8 cellular contexts compared by ENCODE assay signal in genomic region chr16:30949655-30950515, GRCh38. TPM values are rescaled to one million over a fixed set of nuclear protein-coding genes. Genes with fewer than 3 reads are reported as not detected.
DNase-seq lines count a peak whose midpoint lies in the region; ATAC-seq, FAIRE-seq and TF ChIP-seq lines count a peak whose summit lies in the region.

No MANE protein-coding gene starts in this region.

- H3K4me3 ChIP-seq in CD8-positive, alpha-beta T cell (ENCODE audit: low read depth, low read length): peak overlapping the region; percentile 55
- H3K4me3 ChIP-seq in SJCRH30: peak overlapping the region; percentile 94
- H3K4me3 ChIP-seq in breast epithelium: peak overlapping the region; percentile 84 to 98 (median 98)
- peak overlapping the region; percentile 81 to 89 for H3K4me3 ChIP-seq in kidney (ENCODE audit: low read length in 2 of 2)

- ATAC-seq in CD8-positive, alpha-beta T cell: peak; percentile 34
- ATAC-seq in HG03469 (IDR thresholded peaks at IDR 0.05; ENCODE audit: unreplicated experiment): peak; percentile 37

- peaks cover 16% of the 10 kb centered on the region for H3K4me1 Mint-ChIP-seq in CD8-positive, alpha-beta T cell (ENCODE audit: low read depth)

- peak overlapping the region; percentile 51 to 79 for H3K9ac ChIP-seq in kidney (ENCODE audit: low read length in 2 of 2)

- peaks cover 4% of the 10 kb centered on the region for H3K36me3 Mint-ChIP-seq in CD8-positive, alpha-beta T cell

- H3K27me3 ChIP-seq in CD8-positive, alpha-beta T cell (ENCODE audit: insufficient read depth, low read length): no peaks in the 10 kb centered on the region
- H3K27me3 ChIP-seq in SJCRH30 (no peaks in the 10 kb centered on the region), breast epithelium (no peaks in the 10 kb centered on the region)

- H3K9me3 ChIP-seq in CD8-positive, alpha-beta T cell (ENCODE audit: low read length): no peaks in the 10 kb centered on the region
- H3K9me3 ChIP-seq in SJCRH30 (replicated peaks): no peaks in the 10 kb centered on the region
- no peaks in the 10 kb centered on the region for H3K9me3 ChIP-seq in breast epithelium
- H3K9me3 ChIP-seq in kidney (ENCODE audit: control insufficient read depth in 1 of 2, low read length in 2 of 2): no peaks in the 10 kb centered on the region

- peak overlapping the region; percentile 89 for H3K4me3 Mint-ChIP-seq in CD8-positive, alpha-beta T cell

- in situ Hi-C loops in GM18951 (cut with MboI; ENCODE audit: low sequenced_read_pairs, unreplicated experiment): no loop called here

- no peak for TF ChIP-seq CTCF in CD8-positive, alpha-beta T cell (IDR thresholded peaks at IDR 0.05)
- TF ChIP-seq CTCF in breast epithelium (IDR thresholded peaks at IDR 0.05): no peak
- TF ChIP-seq CTCF in kidney (IDR thresholded peaks at IDR 0.05; ENCODE audit: borderline replicate concordance, extremely low read depth, insufficient read depth): no peak

- H3K27ac Mint-ChIP-seq in CD8-positive, alpha-beta T cell: peak overlapping the region; percentile 78

- peak; percentile 80 for TF ChIP-seq POLR2A in GM18951 (IDR thresholded peaks at IDR 0.05; ENCODE audit: extremely low read depth, insufficient read depth, insufficient read length)
- TF ChIP-seq POLR2A in breast epithelium (IDR thresholded peaks at IDR 0.05): peak; percentile 11

- POLR2A ChIA-PET in CD8-positive, alpha-beta T cell (lab: Charles Lee): interaction anchor here (0.5 to 1.8 kb wide), 2 partner anchors 15 to 57 kb away, joined by 3 to 5 read pairs; no protein-coding TSS in a partner anchor

- FAIRE-seq in kidney (lab: Jason Lieb, UNC): no peak

- CTCF ChIA-PET in CD8-positive, alpha-beta T cell (lab: Charles Lee): interaction anchor here (1.0 to 2.4 kb wide), 6 partner anchors 8 to 919 kb away, joined by 3 to 10 read pairs (median 4); partner anchors contain the start of gene ZNF843

- H3K9me3 Mint-ChIP-seq in CD8-positive, alpha-beta T cell: no peaks in the 10 kb centered on the region

- H3K27ac ChIP-seq in CD8-positive, alpha-beta T cell (ENCODE audit: low read depth, low read length): peak overlapping the region; percentile 39
- H3K27ac ChIP-seq in SJCRH30 (no peak overlapping the region), breast epithelium (peak overlapping the region; percentile 91 to 94), kidney (ENCODE audit: low read depth in 2 of 2, low read length in 2 of 2) (peak overlapping the region; percentile 69 to 94)

- peak in 3 of 7 experiments; percentile 22 to 35 (median 28) for DNase-seq in CD8-positive, alpha-beta T cell
- DNase-seq in SJCRH30: peak; percentile 81 to 85
- DNase-seq in breast epithelium (ENCODE audit: low spot score in 2 of 2): peak; percentile 75 to 89
- DNase-seq in kidney: peak; percentile 95
- peak; percentile 25 for DNase-seq in stimulated activated CD4-positive, alpha-beta T cell treated with anti-CD3 and anti-CD28 coated beads, Interleukin-4, amount 100 ng/mL, for 1 hour
- no peak for DNase-seq in iPS-NIHi11 (ENCODE audit: low spot score)

- H3K4me1 ChIP-seq in CD8-positive, alpha-beta T cell (ENCODE audit: insufficient read depth, low read length): peaks cover 22% of the 10 kb centered on the region
- H3K4me1 ChIP-seq in SJCRH30: peaks cover 13% of the 10 kb centered on the region
- H3K4me1 ChIP-seq in breast epithelium: peaks cover 8 to 14% of the 10 kb centered on the region in 2 donors
- H3K4me1 ChIP-seq in kidney (ENCODE audit: control insufficient read depth in 1 of 2, insufficient read depth in 1 of 2, low read depth in 1 of 2, low read length in 2 of 2): peaks cover 15 to 26% of the 10 kb centered on the region in 2 donors

- H3K27me3 Mint-ChIP-seq in CD8-positive, alpha-beta T cell (ENCODE audit: low read depth): no peaks in the 10 kb centered on the region

- no peaks in the 10 kb centered on the region for H3K36me3 ChIP-seq in CD8-positive, alpha-beta T cell (ENCODE audit: insufficient read depth, low read length)
- H3K36me3 ChIP-seq in SJCRH30: no peaks in the 10 kb centered on the region
- H3K36me3 ChIP-seq in breast epithelium: no peaks in the 10 kb centered on the region
- H3K36me3 ChIP-seq in kidney (ENCODE audit: control insufficient read depth in 1 of 2, insufficient read depth in 2 of 2, low read length in 2 of 2): no peaks in the 10 kb centered on the region

- intact Hi-C loops in CD8-positive, alpha-beta T cell (cut with DNase I, micrococcal nuclease): loop anchor here (10.0 kb wide), 3 partner anchors 195 to 925 kb away; partner anchors contain the start of gene ZNF267 (in 1 of the 2)
- intact Hi-C loops in breast epithelium (cut with DNase I; ENCODE audit: low total_unique reads): loop anchor here (10.0 kb wide), 1 partner anchor 85 kb away; the partner anchor contains the start of gene STX4
- intact Hi-C loops in kidney (cut with DNase I): no loop called here

RNA-seq across cellular contexts. Expression of gene ORAI3, which starts 1.0 kb away (rescaled TPM):
- 1 to 10 TPM; 2.0 to 2.8 TPM for total RNA-seq in CD8-positive, alpha-beta T cell
- 4.0 and 7.0 TPM in 2 replicates for total RNA-seq in SJCRH30 (2014; rRNA removed; shearing (Covaris generic))
- total RNA-seq in breast epithelium (10 to 100 TPM; 20.0 to 40.5 (median 25.9) TPM), kidney (23.1 TPM)
- 32.3 TPM for polyA plus RNA-seq in kidney (ENCODE audit: insufficient read depth, low read depth, low replicate concordance)

RNA-seq across cellular contexts. Expression of gene SETD1A, which starts 7.7 kb away (rescaled TPM):
- total RNA-seq in CD8-positive, alpha-beta T cell: 10 to 100 TPM; 43.6 to 48.3 TPM
- 8.9 TPM in 2 replicates for total RNA-seq in SJCRH30 (2014; rRNA removed; shearing (Covaris generic))
- 1 to 10 TPM; 4.8 to 5.6 (median 5.1) TPM for total RNA-seq in breast epithelium
- 18.8 TPM for total RNA-seq in kidney
- 4.8 TPM for polyA plus RNA-seq in kidney (ENCODE audit: insufficient read depth, low read depth, low replicate concordance)

RNA-seq across cellular contexts. Expression of gene FBXL19, which starts 26.5 kb away (rescaled TPM):
- total RNA-seq in CD8-positive, alpha-beta T cell: 1 to 10 TPM; 5.4 to 5.9 TPM
- total RNA-seq in SJCRH30 (2014; rRNA removed; shearing (Covaris generic)): 14.2 and 14.4 TPM in 2 replicates
- total RNA-seq in breast epithelium (10 to 100 TPM in 1 of 3 donors, 1 to 10 TPM in 2; 4.5 to 12.7 (median 9.2) TPM), kidney (18.9 TPM)
- polyA plus RNA-seq in kidney (ENCODE audit: insufficient read depth, low read depth, low replicate concordance): 7.4 TPM

RNA-seq across cellular contexts. Expression of gene HSD3B7, which starts 35.1 kb away (rescaled TPM):
- under 1 TPM; 0.19 to 0.25 TPM for total RNA-seq in CD8-positive, alpha-beta T cell
- 2.6 and 3.4 TPM in 2 replicates for total RNA-seq in SJCRH30 (2014; rRNA removed; shearing (Covaris generic))
- total RNA-seq in breast epithelium (10 to 100 TPM; 12.1 to 27.8 (median 26.9) TPM), kidney (40.5 TPM)
- polyA plus RNA-seq in kidney (ENCODE audit: insufficient read depth, low read depth, low replicate concordance): 24.4 TPM

RNA-seq across cellular contexts. Expression of gene CTF1, which starts 53.5 kb away (rescaled TPM):
- not detected for total RNA-seq in CD8-positive, alpha-beta T cell
- total RNA-seq in SJCRH30 (2014; rRNA removed; shearing (Covaris generic)): 1.3 and 1.4 TPM in 2 replicates
- total RNA-seq in breast epithelium (1 to 10 TPM; 2.6 to 4.5 (median 3.4) TPM), kidney (7.3 TPM)
- polyA plus RNA-seq in kidney (ENCODE audit: insufficient read depth, low read depth, low replicate concordance): 13.0 TPM
